ENCODE assay signal across 12 cellular contexts in the genomic region with DNA sequence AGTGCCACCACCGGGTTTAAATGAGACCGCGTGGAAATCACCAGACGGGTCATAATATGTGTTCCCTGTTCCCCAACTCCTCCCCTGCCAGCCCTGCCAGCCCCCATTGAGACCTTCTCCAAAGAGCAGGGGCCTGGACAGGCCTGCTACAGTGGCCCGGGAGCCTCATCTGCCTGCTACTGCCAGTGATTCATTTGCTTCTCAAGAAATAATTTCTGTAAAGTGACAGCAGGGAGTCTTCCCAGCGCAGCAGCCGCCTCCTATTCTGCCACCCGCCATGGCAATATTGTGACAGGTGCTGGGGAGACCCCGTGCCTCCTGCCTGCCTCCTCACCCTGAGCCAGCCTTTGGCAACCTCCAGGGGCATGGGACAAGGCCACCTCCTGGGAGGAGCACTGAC. TPM values are rescaled to one million over a fixed set of nuclear protein-coding genes. Genes with fewer than 3 reads are reported as not detected.
DNase-seq lines count a peak whose midpoint lies in the region; TF ChIP-seq lines count a peak whose summit lies in the region.
"Had no signal": no experiment of that assay in that cellular context is flagged by ENCODE, and none has a peak within 500 bp of the region (broad histone marks: within the 10 kb centered on the region; RNA-seq: fewer than 3 reads in every experiment).

No MANE protein-coding gene starts in this region.

- intact Hi-C loops in esophagus squamous epithelium (cut with DNase I): no loop called here

- H3K36me3 ChIP-seq in esophagus squamous epithelium (peaks cover 0 to 11% (median 0%) of the 10 kb centered on the region in 3 donors), skeletal muscle satellite cell (ENCODE audit: insufficient read depth, low read length) (no peaks in the 10 kb centered on the region)

- TF ChIP-seq CTCF in esophagus squamous epithelium (IDR thresholded peaks at IDR 0.05) (no peak), foreskin fibroblast (IDR thresholded peaks at IDR 0.05; ENCODE audit: low read depth, low read length) (no peak)

- H3K27me3 ChIP-seq in esophagus squamous epithelium (no peaks in the 10 kb centered on the region), skeletal muscle satellite cell (ENCODE audit: control insufficient read depth, insufficient read depth, low read length) (no peaks in the 10 kb centered on the region)

- DNase-seq in G401 (ENCODE audit: low spot score): peak; percentile 32
- DNase-seq in activated CD4-positive, alpha-beta memory T cell treated with anti-CD3 and anti-CD28 coated beads, Interleukin-2, amount 10 ng/mL, durations not matched to agents 7 days and 5 days: no peak
- DNase-seq in esophagus squamous epithelium (lab: John Stamatoyannopoulos, UW): no peak
- no peak for DNase-seq in retina
- no peak for DNase-seq in NCI-H1436 (lab: John Stamatoyannopoulos, UW)
- DNase-seq in activated effector memory CD4-positive, alpha-beta T cell treated with Interleukin-2 at 50 U/mL for 16 hours: no peak
- no peak for DNase-seq in foreskin fibroblast
- DNase-seq: KBM-7; NCI-H526; nephron progenitor cell; stimulated activated CD4-positive, alpha-beta T cell treated with anti-CD3 and anti-CD28 coated beads, Interleukin-1b, Interleukin-23, amount 100 ng/mL, for 48 hours had no signal

- CTCF ChIA-PET in activated CD4-positive, alpha-beta memory T cell treated with anti-CD3 and anti-CD28 coated beads, Interleukin-2, amount 10 ng/mL, durations not matched to agents 7 days and 5 days (lab: Charles Lee): interaction anchor here (1.4 to 11.1 kb wide), 2 partner anchors 21 to 36 kb away, joined by 6 to 123 read pairs; no protein-coding TSS in a partner anchor

- no peak overlapping the region for H3K4me3 ChIP-seq in esophagus squamous epithelium
- H3K4me3 ChIP-seq in skeletal muscle satellite cell (ENCODE audit: low read length): peak overlapping the region; percentile 42
- no peak overlapping the region for H3K4me3 ChIP-seq in foreskin fibroblast (ENCODE audit: low read depth in 1 of 2, low read length in 2 of 2)

- no peak for TF ChIP-seq POLR2A in esophagus squamous epithelium (IDR thresholded peaks at IDR 0.05)

- H3K4me2 ChIP-seq in skeletal muscle satellite cell (ENCODE audit: low read length): peak overlapping the region; percentile 87

- peaks cover 10% of the 10 kb centered on the region for H3K36me3 Mint-ChIP-seq in activated CD4-positive, alpha-beta memory T cell treated with anti-CD3 and anti-CD28 coated beads, Interleukin-2, amount 10 ng/mL, durations not matched to agents 7 days and 5 days (ENCODE audit: low read depth)

- in situ Hi-C loops in G401 (cut with HindIII; ENCODE audit: low sequenced_read_pairs): no loop called here

- H3K27ac ChIP-seq in esophagus squamous epithelium: peak overlapping the region; percentile 45 to 95 (median 92)

- no peak overlapping the region for H3K4me3 Mint-ChIP-seq in activated CD4-positive, alpha-beta memory T cell treated with anti-CD3 and anti-CD28 coated beads, Interleukin-2, amount 10 ng/mL, durations not matched to agents 7 days and 5 days
- H3K4me3 Mint-ChIP-seq: nephron progenitor cell had no signal

- peak overlapping the region; percentile 87 for H3K9ac ChIP-seq in skeletal muscle satellite cell (ENCODE audit: low read depth, low read length)

- H3K4me1 ChIP-seq in esophagus squamous epithelium: peaks cover 71 to 100% (median 88%) of the 10 kb centered on the region in 3 donors
- H3K4me1 ChIP-seq in skeletal muscle satellite cell (ENCODE audit: control insufficient read depth, insufficient read depth, low read length): peaks cover 68% of the 10 kb centered on the region

- 59 to 73% methylated on average over 5 to 6 of the region's 9 CpGs for WGBS in esophagus squamous epithelium, 2 donors

- no peaks in the 10 kb centered on the region for H3K9me3 Mint-ChIP-seq in activated CD4-positive, alpha-beta memory T cell treated with anti-CD3 and anti-CD28 coated beads, Interleukin-2, amount 10 ng/mL, durations not matched to agents 7 days and 5 days
- H3K9me3 Mint-ChIP-seq: nephron progenitor cell had no signal

- H3K27ac Mint-ChIP-seq in activated CD4-positive, alpha-beta memory T cell treated with anti-CD3 and anti-CD28 coated beads, Interleukin-2, amount 10 ng/mL, durations not matched to agents 7 days and 5 days: peak overlapping the region; percentile 95

- H3K9me3 ChIP-seq in esophagus squamous epithelium (no peaks in the 10 kb centered on the region), skeletal muscle satellite cell (replicated peaks; ENCODE audit: low read length) (no peaks in the 10 kb centered on the region)

- no peaks in the 10 kb centered on the region for H3K27me3 Mint-ChIP-seq in activated CD4-positive, alpha-beta memory T cell treated with anti-CD3 and anti-CD28 coated beads, Interleukin-2, amount 10 ng/mL, durations not matched to agents 7 days and 5 days

- H3K4me1 Mint-ChIP-seq in activated CD4-positive, alpha-beta memory T cell treated with anti-CD3 and anti-CD28 coated beads, Interleukin-2, amount 10 ng/mL, durations not matched to agents 7 days and 5 days: peaks cover 79% of the 10 kb centered on the region

- POLR2A ChIA-PET in activated CD4-positive, alpha-beta memory T cell treated with anti-CD3 and anti-CD28 coated beads, Interleukin-2, amount 10 ng/mL, durations not matched to agents 7 days and 5 days (lab: Charles Lee): interaction anchor here (2.1 to 12.3 kb wide), 3 partner anchors 18 to 22 kb away, joined by 8 to 414 read pairs (median 46); no protein-coding TSS in a partner anchor

RNA-seq across cellular contexts. Expression of gene IFFO2, which starts 8.9 kb away (rescaled TPM):
- 12.7 and 15.7 TPM in 2 replicates for total RNA-seq in G401 (2014; rRNA removed; shearing (Covaris generic))
- total RNA-seq in activated CD4-positive, alpha-beta memory T cell treated with anti-CD3 and anti-CD28 coated beads, Interleukin-2, amount 10 ng/mL, durations not matched to agents 7 days and 5 days: 10 to 100 TPM; 19.9 to 22.7 TPM
- 10 to 100 TPM; 25.8 to 88.8 (median 52.7) TPM for total RNA-seq in esophagus squamous epithelium
- 6.3 and 9.0 TPM in 2 replicates for total RNA-seq in skeletal muscle satellite cell (2012; rRNA removed)

RNA-seq across cellular contexts. Expression of gene ALDH4A1, which starts 45.2 kb away (rescaled TPM):
- total RNA-seq in G401 (2014; rRNA removed; shearing (Covaris generic)): 40.5 and 51.4 TPM in 2 replicates
- total RNA-seq in activated CD4-positive, alpha-beta memory T cell treated with anti-CD3 and anti-CD28 coated beads, Interleukin-2, amount 10 ng/mL, durations not matched to agents 7 days and 5 days: 1 to 10 TPM; 3.3 to 3.7 TPM
- total RNA-seq in esophagus squamous epithelium: 10 to 100 TPM; 36.7 to 59.1 (median 50.3) TPM
- total RNA-seq in skeletal muscle satellite cell (2012; rRNA removed): 7.0 and 8.1 TPM in 2 replicates
